Comparison of ENCODE assay signal across 7 cellular contexts in genomic region chr16:85028638-85029412, GRCh38. TPM values are rescaled to one million over a fixed set of nuclear protein-coding genes. Genes with fewer than 3 reads are reported as not detected.
A peak's percentile ranks its signal among the peaks of the same experiment; 100 is the strongest.
DNase-seq lines count a peak whose midpoint lies in the region; ATAC-seq, FAIRE-seq and TF ChIP-seq lines count a peak whose summit lies in the region.

No MANE protein-coding gene starts in this region.

- CTCF ChIA-PET in OCI-LY7 (lab: Charles Lee; ENCODE audit: unreplicated experiment) (no interaction called here), HEK293T (lab: Yijun Ruan, JAX) (interaction anchor here (0.9 to 1.0 kb wide), 2 partner anchors 27 to 58 kb away, joined by 3 read pairs; no protein-coding TSS in a partner anchor)

- no peak for TF ChIP-seq CTCF in OCI-LY7 (conservative IDR thresholded peaks at IDR 0.05; ENCODE audit: low read length)
- no peak for TF ChIP-seq CTCF in gastroesophageal sphincter (IDR thresholded peaks at IDR 0.05)

- TF ChIP-seq POLR2A in gastroesophageal sphincter (IDR thresholded peaks at IDR 0.05) = no peak

- H3K36me3 ChIP-seq in OCI-LY7 (ENCODE audit: insufficient read depth, low read length) (no peaks in the 10 kb centered on the region), gastroesophageal sphincter (peaks cover 0 to 20% of the 10 kb centered on the region in 2 donors)

- H3K27ac ChIP-seq in OCI-LY7 (ENCODE audit: low read depth, low read length, poor library complexity, severe bottlenecking) = no peak overlapping the region
- peak overlapping the region in 3 of 4 donors; percentile 91 to 92 (median 91) for H3K27ac ChIP-seq in gastroesophageal sphincter

- 26 to 54% methylated on average over 9 to 13 of the region's 17 CpGs for WGBS in gastroesophageal sphincter (ENCODE audit: low coverage in 1 of 2), 2 donors

- intact Hi-C loops in OCI-LY7 (cut with micrococcal nuclease; ENCODE audit: unreplicated experiment) = no loop called here

- peak; percentile 44 for ATAC-seq in gastroesophageal sphincter

- no peaks in the 10 kb centered on the region for H3K9me2 ChIP-seq in OCI-LY7 (ENCODE audit: insufficient read depth, low read length)

- H4K20me1 ChIP-seq in OCI-LY7 (ENCODE audit: insufficient read depth, low read length) = no peaks in the 10 kb centered on the region

- no peaks in the 10 kb centered on the region for H3K27me3 ChIP-seq in gastroesophageal sphincter

- peaks cover 13% of the 10 kb centered on the region for H3K4me1 ChIP-seq in OCI-LY7 (ENCODE audit: insufficient read depth, low read length, poor library complexity, severe bottlenecking)
- H3K4me1 ChIP-seq in gastroesophageal sphincter = peaks cover 0 to 48% (median 18%) of the 10 kb centered on the region in 3 donors

- H3K4me2 ChIP-seq in OCI-LY7 (ENCODE audit: low read length) = peak overlapping the region; percentile 84

- POLR2A ChIA-PET in OCI-LY7 (lab: Charles Lee) (no interaction called here), HEK293T (lab: Yijun Ruan, JAX) (interaction anchor here (0.6 to 7.2 kb wide), 4 partner anchors 8 to 39 kb away, joined by 3 to 46 read pairs (median 6); partner anchors contain the start of gene ZDHHC7)

- no peaks in the 10 kb centered on the region for H3K79me2 ChIP-seq in OCI-LY7 (ENCODE audit: insufficient read depth, low read depth, low read length)

- no TSS peak for BruUV-seq in OCI-LY7 (replicated peaks; lab: Mats Ljungman, UMichigan)

- peak; percentile 33 for FAIRE-seq in GM19239 (lab: Jason Lieb, UNC)
- FAIRE-seq in RCC 7860 (lab: Jason Lieb, UNC) = no peak

- H2AFZ ChIP-seq in OCI-LY7 (ENCODE audit: low read length) = no peak overlapping the region

- H3K4me3 ChIP-seq in OCI-LY7 (ENCODE audit: low read depth, low read length, poor library complexity, severe bottlenecking) = no peak overlapping the region
- peak overlapping the region; percentile 81 to 97 for H3K4me3 ChIP-seq in gastroesophageal sphincter
- peak overlapping the region; percentile 73 for H3K4me3 ChIP-seq in skeletal muscle cell (ENCODE audit: low read depth, low read length)

- H3K9me3 ChIP-seq in OCI-LY7 (ENCODE audit: low read length) (no peaks in the 10 kb centered on the region), gastroesophageal sphincter (no peaks in the 10 kb centered on the region)

- DNase-seq in GM19239 (ENCODE audit: insufficient read length, low spot score) = peak; percentile 31
- DNase-seq in OCI-LY7 (ENCODE audit: low spot score) = no peak
- peak; percentile 20 for DNase-seq in activated gamma-delta T cell (lab: John Stamatoyannopoulos, UW)
- no peak for DNase-seq in skeletal muscle cell (ENCODE audit: low read depth)
- no peak for DNase-seq in RCC 7860 (ENCODE audit: low spot score)
- DNase-seq in HEK293T (ENCODE audit: extremely low spot score) = no peak

- TF ChIP-seq EP300 in gastroesophageal sphincter (IDR thresholded peaks at IDR 0.05) = no peak

TF ChIP-seq in HEK293T, 16 proteins besides CTCF, POLR2A, EP300 and RAD21:
- TF ChIP-seq FOXM1 (IDR thresholded peaks at IDR 0.05; ENCODE audit: borderline replicate concordance) = no peak
- TF ChIP-seq FOXA1 (IDR thresholded peaks at IDR 0.05) = no peak
- no peak for TF ChIP-seq L3MBTL2 (conservative IDR thresholded peaks at IDR 0.05)
- no peak for TF ChIP-seq BHLHE40 (IDR thresholded peaks at IDR 0.05; ENCODE audit: borderline replicate concordance)
- TF ChIP-seq CTBP1 (IDR thresholded peaks at IDR 0.05; ENCODE audit: borderline replicate concordance) = no peak
- TF ChIP-seq PKNOX1 (IDR thresholded peaks at IDR 0.05) = no peak

RNA-seq across cellular contexts. Expression of gene KIAA0513, which starts 1.2 kb away (rescaled TPM):
- total RNA-seq in OCI-LY7 (2014; rRNA removed; shearing (Covaris generic)) = 0.59 and 4.8 TPM in 2 replicates
- 0.88 and 1.3 TPM in 2 replicates for total RNA-seq in OCI-LY7 (2022)
- total RNA-seq in gastroesophageal sphincter = 10 to 100 TPM; 14.8 to 43.4 (median 28.5) TPM

RNA-seq across cellular contexts. Expression of gene ZDHHC7, which starts 17.5 kb away (rescaled TPM):
- 17.3 and 24.3 TPM in 2 replicates for total RNA-seq in OCI-LY7 (2014; rRNA removed; shearing (Covaris generic))
- total RNA-seq in OCI-LY7 (2022) (22.5 and 24.1 TPM in 2 replicates), gastroesophageal sphincter (10 to 100 TPM; 55.3 to 77.5 (median 66.3) TPM)

Comparison
In these comparisons a context has a peak if more than half of its experiments do, and no peak if none do; other contexts are left out.
1. DNase-seq: peak in GM19239 (single experiment) and activated gamma-delta T cell (single experiment); none in OCI-LY7 (single experiment), skeletal muscle cell (single experiment), RCC 7860 (single experiment) and HEK293T (single experiment).